Comparison of ENCODE assay signal across 2 cellular contexts in genomic region chr19:48815870-48816501, GRCh38.
TF ChIP-seq lines count a peak whose summit lies in the region.

No MANE protein-coding gene starts in this region.

TF ChIP-seq in SK-N-SH, 30 proteins besides CTCF, POLR2A, EP300 and RAD21 (continued from another document):
- TF ChIP-seq SMC3 (IDR thresholded peaks at IDR 0.05; ENCODE audit: low read depth, low read length) (no peak), IRF3 (IDR thresholded peaks at IDR 0.05; ENCODE audit: low read depth, low read length) (no peak), USF2 (IDR thresholded peaks at IDR 0.05; ENCODE audit: borderline replicate concordance, low read depth, low read length) (no peak), FOXM1 (IDR thresholded peaks at IDR 0.05; ENCODE audit: low read depth) (no peak), YY1 (IDR thresholded peaks at IDR 0.05; ENCODE audit: low read depth) (no peak), NFIC (IDR thresholded peaks at IDR 0.05; ENCODE audit: borderline replicate concordance) (no peak), POLR2AphosphoS5 (IDR thresholded peaks at IDR 0.05; ENCODE audit: low read depth, low read length) (no peak), SIN3A (IDR thresholded peaks at IDR 0.05; ENCODE audit: borderline replicate concordance, low read depth, low read length) (no peak), TCF12 (IDR thresholded peaks at IDR 0.05) (no peak), CHD2 (IDR thresholded peaks at IDR 0.05; ENCODE audit: low read length, partially characterized antibody) (no peak), FOXJ3 (CRISPR knock-in tag; IDR thresholded peaks at IDR 0.05) (no peak), NRF1 (IDR thresholded peaks at IDR 0.05; ENCODE audit: low read depth, low read length) (no peak), RCOR1 (IDR thresholded peaks at IDR 0.05; ENCODE audit: low read length) (no peak)
- TF ChIP-seq, protein P1, sequence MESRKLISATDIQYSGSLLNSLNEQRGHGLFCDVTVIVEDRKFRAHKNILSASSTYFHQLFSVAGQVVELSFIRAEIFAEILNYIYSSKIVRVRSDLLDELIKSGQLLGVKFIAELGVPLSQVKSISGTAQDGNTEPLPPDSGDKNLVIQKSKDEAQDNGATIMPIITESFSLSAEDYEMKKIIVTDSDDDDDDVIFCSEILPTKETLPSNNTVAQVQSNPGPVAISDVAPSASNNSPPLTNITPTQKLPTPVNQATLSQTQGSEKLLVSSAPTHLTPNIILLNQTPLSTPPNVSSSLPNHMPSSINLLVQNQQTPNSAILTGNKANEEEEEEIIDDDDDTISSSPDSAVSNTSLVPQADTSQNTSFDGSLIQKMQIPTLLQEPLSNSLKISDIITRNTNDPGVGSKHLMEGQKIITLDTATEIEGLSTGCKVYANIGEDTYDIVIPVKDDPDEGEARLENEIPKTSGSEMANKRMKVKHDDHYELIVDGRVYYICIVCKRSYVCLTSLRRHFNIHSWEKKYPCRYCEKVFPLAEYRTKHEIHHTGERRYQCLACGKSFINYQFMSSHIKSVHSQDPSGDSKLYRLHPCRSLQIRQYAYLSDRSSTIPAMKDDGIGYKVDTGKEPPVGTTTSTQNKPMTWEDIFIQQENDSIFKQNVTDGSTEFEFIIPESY (IDR thresholded peaks at IDR 0.05; ENCODE audit: borderline replicate concordance, low read depth), result no peak
TF ChIP-seq in SK-N-SH: peak in this region for 0.

TF ChIP-seq in SK-N-SH treated with all-trans-retinoic acid at 6 μM for 48 hours, 23 proteins besides CTCF, POLR2A, EP300 and RAD21 (continued from another document):
- TF ChIP-seq CSRNP3 (CRISPR knock-in tag; IDR thresholded peaks at IDR 0.05) (no peak), ZFP3 (CRISPR knock-in tag; IDR thresholded peaks at IDR 0.05) (no peak), TOX (CRISPR knock-in tag; IDR thresholded peaks at IDR 0.05; ENCODE audit: borderline replicate concordance) (no peak), PPARA (CRISPR knock-in tag; IDR thresholded peaks at IDR 0.05; ENCODE audit: borderline replicate concordance) (no peak), ESRRG (CRISPR knock-in tag; IDR thresholded peaks at IDR 0.05) (no peak), BACH2 (CRISPR knock-in tag; IDR thresholded peaks at IDR 0.05; ENCODE audit: borderline replicate concordance) (no peak), ISL1 (CRISPR knock-in tag; IDR thresholded peaks at IDR 0.05) (no peak)
- TF ChIP-seq, protein P2, sequence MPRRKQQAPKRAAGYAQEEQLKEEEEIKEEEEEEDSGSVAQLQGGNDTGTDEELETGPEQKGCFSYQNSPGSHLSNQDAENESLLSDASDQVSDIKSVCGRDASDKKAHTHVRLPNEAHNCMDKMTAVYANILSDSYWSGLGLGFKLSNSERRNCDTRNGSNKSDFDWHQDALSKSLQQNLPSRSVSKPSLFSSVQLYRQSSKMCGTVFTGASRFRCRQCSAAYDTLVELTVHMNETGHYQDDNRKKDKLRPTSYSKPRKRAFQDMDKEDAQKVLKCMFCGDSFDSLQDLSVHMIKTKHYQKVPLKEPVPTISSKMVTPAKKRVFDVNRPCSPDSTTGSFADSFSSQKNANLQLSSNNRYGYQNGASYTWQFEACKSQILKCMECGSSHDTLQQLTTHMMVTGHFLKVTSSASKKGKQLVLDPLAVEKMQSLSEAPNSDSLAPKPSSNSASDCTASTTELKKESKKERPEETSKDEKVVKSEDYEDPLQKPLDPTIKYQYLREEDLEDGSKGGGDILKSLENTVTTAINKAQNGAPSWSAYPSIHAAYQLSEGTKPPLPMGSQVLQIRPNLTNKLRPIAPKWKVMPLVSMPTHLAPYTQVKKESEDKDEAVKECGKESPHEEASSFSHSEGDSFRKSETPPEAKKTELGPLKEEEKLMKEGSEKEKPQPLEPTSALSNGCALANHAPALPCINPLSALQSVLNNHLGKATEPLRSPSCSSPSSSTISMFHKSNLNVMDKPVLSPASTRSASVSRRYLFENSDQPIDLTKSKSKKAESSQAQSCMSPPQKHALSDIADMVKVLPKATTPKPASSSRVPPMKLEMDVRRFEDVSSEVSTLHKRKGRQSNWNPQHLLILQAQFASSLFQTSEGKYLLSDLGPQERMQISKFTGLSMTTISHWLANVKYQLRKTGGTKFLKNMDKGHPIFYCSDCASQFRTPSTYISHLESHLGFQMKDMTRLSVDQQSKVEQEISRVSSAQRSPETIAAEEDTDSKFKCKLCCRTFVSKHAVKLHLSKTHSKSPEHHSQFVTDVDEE (CRISPR knock-in tag; IDR thresholded peaks at IDR 0.05), result no peak
TF ChIP-seq in SK-N-SH treated with all-trans-retinoic acid at 6 μM for 48 hours: peak in this region for 0.
